ENCODE assay signal across 31 cellular contexts in the genomic region with DNA sequence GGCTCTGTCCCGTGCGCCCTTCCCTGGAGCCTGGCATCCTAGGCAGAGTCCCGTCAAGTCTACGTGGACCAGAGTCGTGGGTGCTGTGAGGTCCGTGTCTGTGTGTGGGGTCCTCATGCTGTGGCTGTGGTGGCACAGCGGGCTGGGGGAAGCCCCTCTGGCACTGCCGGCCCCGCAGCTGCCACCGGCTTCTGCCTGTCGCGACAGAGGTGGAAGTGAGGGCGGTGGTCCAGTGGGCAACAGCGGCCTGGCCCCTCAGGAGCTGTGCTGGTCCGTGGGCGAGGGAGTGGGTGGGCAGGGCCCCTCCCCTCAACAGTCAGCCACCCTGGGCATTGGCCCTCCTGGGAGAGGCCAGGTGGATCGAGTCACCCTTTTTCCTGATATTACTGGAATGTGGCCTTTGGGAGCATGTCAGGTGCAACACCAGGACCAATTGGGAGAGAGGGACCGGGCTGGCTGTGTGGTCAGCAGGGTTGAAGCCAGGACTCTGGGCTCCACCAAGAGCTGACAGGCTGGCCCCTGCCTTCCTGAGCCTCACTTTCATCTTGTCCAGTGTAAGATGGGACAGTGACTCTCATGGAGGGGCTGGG. TPM values are rescaled to one million over a fixed set of nuclear protein-coding genes. Genes with fewer than 3 reads are reported as not detected.
DNase-seq lines count a peak whose midpoint lies in the region; ATAC-seq and TF ChIP-seq lines count a peak whose summit lies in the region.
"Had no signal": no experiment of that assay in that cellular context is flagged by ENCODE, and none has a peak within 500 bp of the region (broad histone marks: within the 10 kb centered on the region; RNA-seq: fewer than 3 reads in every experiment).

No MANE protein-coding gene starts in this region.

- H3K36me3 ChIP-seq in rectal smooth muscle tissue (ENCODE audit: control insufficient read depth, insufficient read depth, low read length) (no peaks in the 10 kb centered on the region), HAP-1 (replicated peaks) (no peaks in the 10 kb centered on the region)
- H3K36me3 ChIP-seq: ovary, right atrium auricular region, spleen, suprapubic skin, uterus had no signal

- H3K27ac ChIP-seq in RWPE1 (peak overlapping the region; percentile 98), rectal smooth muscle tissue (ENCODE audit: low read depth, low read length) (peak overlapping the region; percentile 54)
- H3K27ac ChIP-seq: GM23248, KMS-11, ovary, spleen, suprapubic skin had no signal

- ATAC-seq in left lobe of liver (peak; percentile 6), HG02973 (IDR thresholded peaks at IDR 0.05; ENCODE audit: unreplicated experiment) (no peak)
- ATAC-seq: activated CD8-positive, alpha-beta T cell treated with anti-CD3 and anti-CD28 coated beads, Interleukin-2, amount 10 ng/mL, durations not matched to agents 7 days and 5 days; GM12878; T-helper 17 cell had no signal

- in situ Hi-C loops in HAP-1 (cut with MboI; ENCODE audit: low sequenced_read_pairs): no loop called here

- no peak overlapping the region for H3K4me3 ChIP-seq in rectal smooth muscle tissue (ENCODE audit: low read length)
- H3K4me3 ChIP-seq in HAP-1: no peak overlapping the region
- H3K4me3 ChIP-seq: GM12878, GM23248, ovary, right atrium auricular region, spleen, suprapubic skin, uterus had no signal

- no peaks in the 10 kb centered on the region for H3K9me3 ChIP-seq in HAP-1
- H3K9me3 ChIP-seq: ovary, right atrium auricular region, SK-N-SH, spleen, suprapubic skin, uterus had no signal

- no peak overlapping the region for H3K9ac ChIP-seq in rectal smooth muscle tissue (ENCODE audit: low read length)
- H3K9ac ChIP-seq: GM23248, KMS-11, SK-N-SH had no signal

- peaks cover 24% of the 10 kb centered on the region for H3K4me1 ChIP-seq in rectal smooth muscle tissue (ENCODE audit: control insufficient read depth, insufficient read depth, low read length)
- H3K4me1 ChIP-seq in HAP-1: no peaks in the 10 kb centered on the region

- H3K27me3 ChIP-seq in rectal smooth muscle tissue (ENCODE audit: control insufficient read depth, insufficient read depth, low read length) (no peaks in the 10 kb centered on the region), HAP-1 (ENCODE audit: low read depth) (no peaks in the 10 kb centered on the region)
- H3K27me3 ChIP-seq: ovary, right atrium auricular region, suprapubic skin, uterus had no signal

- POLR2A ChIA-PET in RWPE1 (lab: Yijun Ruan, JAX; ENCODE audit: low non-redundant PET): no interaction called here

- CTCF ChIA-PET in RWPE1 (lab: Yijun Ruan, JAX): interaction anchor here (0.6 kb wide), 1 partner anchor 9 kb away, joined by 4 read pairs; no protein-coding TSS in a partner anchor

- TF ChIP-seq CTCF in RWPE1 (conservative IDR thresholded peaks at IDR 0.05; ENCODE audit: low read depth): no peak

- DNase-seq in A172 (ENCODE audit: low spot score): peak; percentile 47
- DNase-seq in RWPE1 (ENCODE audit: low spot score): no peak
- no peak for DNase-seq in left lobe of liver (ENCODE audit: low spot score)
- no peak for DNase-seq in RPMI8226
- DNase-seq in occipital lobe (lab: John Stamatoyannopoulos, UW): no peak
- DNase-seq in HAP-1 (ENCODE audit: low spot score in 2 of 2): no peak
- DNase-seq: activated CD8-positive, alpha-beta T cell treated with anti-CD3 and anti-CD28 coated beads, Interleukin-2, amount 10 ng/mL, durations not matched to agents 7 days and 5 days; activated effector memory CD4-positive, alpha-beta T cell treated with Interleukin-2 at 50 U/mL for 16 hours; activated naive CD8-positive, alpha-beta T cell treated with anti-CD3 and anti-CD28 coated beads for 36 hours; activated T-cell treated with anti-CD3 and anti-CD28 coated beads for 4 hours; CD4-positive, alpha-beta T cell; central memory CD4-positive, alpha-beta T cell; DMS 273 treated with DMSO at 0.1 percent for 48 hours; EL; GM23248; NCI-H1436 treated with DMSO at 0.1 percent for 48 hours; NCI-H2107; NCI-H446; NCI-H82; ovary; SK-N-SH; spleen; stimulated activated CD4-positive, alpha-beta T cell treated with anti-CD3 and anti-CD28 coated beads, Interleukin-2, amount 100 ng/mL, for 48 hours; T-helper 17 cell; uterus had no signal

RNA-seq across cellular contexts. Expression of a gene that starts 11.9 kb away (rescaled TPM):
- 83.1 and 89.5 TPM in 2 replicates for total RNA-seq in A172 (2014; rRNA removed; shearing (Covaris generic))
- total RNA-seq in left lobe of liver: 101 TPM
- 26.2 TPM for total RNA-seq in occipital lobe

RNA-seq across cellular contexts. Expression of a gene that starts 55.2 kb away (rescaled TPM):
- 14.4 and 15.1 TPM in 2 replicates for total RNA-seq in A172 (2014; rRNA removed; shearing (Covaris generic))
- 16.5 TPM for total RNA-seq in left lobe of liver
- total RNA-seq in occipital lobe: 11.7 TPM
